In genomic region chr13:24033527-24034302, GRCh38 we compare ENCODE assay signal across 14 cellular contexts.
DNase-seq lines count a peak whose midpoint lies in the region; ATAC-seq, FAIRE-seq and TF ChIP-seq lines count a peak whose summit lies in the region.
"Had no signal": no experiment of that assay in that cellular context is flagged by ENCODE, and none has a peak within 500 bp of the region (broad histone marks: within the 10 kb centered on the region; RNA-seq: fewer than 3 reads in every experiment).

No MANE protein-coding gene starts in this region.

- H3K4me3 ChIP-seq in H1 (ENCODE audit: extremely low read depth in 1 of 4, insufficient read depth in 2 of 4, low read depth in 3 of 4, low read length in 4 of 4) (no peak overlapping the region), lung (no peak overlapping the region), suprapubic skin (no peak overlapping the region)
- H3K4me3 ChIP-seq: SJSA1 had no signal

- H4K20me1 ChIP-seq in H1 (replicated peaks in 1 of 2; ENCODE audit: control insufficient read depth in 1 of 2, insufficient read depth in 2 of 2, low read length in 2 of 2): no peaks in the 10 kb centered on the region

- peaks cover 38% of the 10 kb centered on the region for H3K4me1 Mint-ChIP-seq in HFFc6 (ENCODE audit: low read depth)
- H3K4me1 Mint-ChIP-seq in activated T-helper 1 cell treated with anti-CD3 and anti-CD28 coated beads, Interleukin-12 subunit alpha, Interleukin-12 subunit beta, Interleukin-2, Interleukin-4 antibody, amounts not matched to agents 30 ng/mL and 10 ng/mL and 1 ng/mL, durations not matched to agents 14 hours and 24 hours and 36 hours (ENCODE audit: low read depth): peaks cover 7% of the 10 kb centered on the region

- POLR2A ChIA-PET in H1 (lab: Charles Lee; ENCODE audit: partially characterized antibody): no interaction called here

- peak overlapping the region; percentile 7; the same call in 1 of the 2 replicates for H3K4me3 Mint-ChIP-seq in HFFc6
- H3K4me3 Mint-ChIP-seq in activated T-helper 1 cell treated with anti-CD3 and anti-CD28 coated beads, Interleukin-12 subunit alpha, Interleukin-12 subunit beta, Interleukin-2, Interleukin-4 antibody, amounts not matched to agents 30 ng/mL and 10 ng/mL and 1 ng/mL, durations not matched to agents 14 hours and 24 hours and 36 hours: no peak overlapping the region
- H3K4me3 Mint-ChIP-seq: activated T-helper 17 cell treated with anti-CD3 and anti-CD28 coated beads, Interleukin-2, amount 50 U/mL, for 72 hours; nephron progenitor cell had no signal

- H3K79me1 ChIP-seq in H1 (ENCODE audit: low read depth, low read length): no peaks in the 10 kb centered on the region

- no peak overlapping the region for H2BK20ac ChIP-seq in H1 (ENCODE audit: low read length)

- DNase-seq in HFFc6 (peak; percentile 13), H1 (ENCODE audit: low read depth in 1 of 2, low spot score in 2 of 2) (no peak), lung (ENCODE audit: low spot score) (peak; percentile 26), suprapubic skin (ENCODE audit: low spot score in 2 of 2) (no peak), NCI-H2171 treated with DMSO at 0.1 percent for 48 hours (lab: John Stamatoyannopoulos, UW) (no peak)
- DNase-seq in central memory CD4-positive, alpha-beta T cell: no peak
- no peak for DNase-seq in activated T-cell treated with anti-CD3 and anti-CD28 coated beads, Interleukin-2, amount 50 U/mL, for 1 hour
- DNase-seq in activated T-helper 1 cell treated with anti-CD3 and anti-CD28 coated beads, Interleukin-12 subunit alpha, Interleukin-12 subunit beta, Interleukin-2, Interleukin-4 antibody, amounts not matched to agents 30 ng/mL and 10 ng/mL and 1 ng/mL, durations not matched to agents 14 hours and 24 hours and 36 hours (ENCODE audit: low spot score): no peak
- DNase-seq: activated CD4-positive, CD25-positive, alpha-beta regulatory T cell; NCI-H69; nephron progenitor cell had no signal

- peak overlapping the region; percentile 14 for H3K4ac ChIP-seq in H1 (replicated peaks; ENCODE audit: insufficient read length, low read depth, low read length)

- H3K9ac ChIP-seq in H1 (replicated peaks in 1 of 4; ENCODE audit: extremely low read depth in 1 of 4, low read depth in 3 of 4, low read length in 3 of 4): no peak overlapping the region

- no peak overlapping the region for H3K56ac ChIP-seq in H1 (replicated peaks; ENCODE audit: insufficient read length, low read depth, low read length)

- TF ChIP-seq POLR2A in H1 (IDR thresholded peaks at IDR 0.05; ENCODE audit: control extremely low read depth in 1 of 2, low read depth in 2 of 2, low read length in 2 of 2) (no peak), suprapubic skin (IDR thresholded peaks at IDR 0.05) (no peak)

- H3K27ac ChIP-seq in H1 (ENCODE audit: low read depth, low read length): no peak overlapping the region
- H3K27ac ChIP-seq in lung (ENCODE audit: low read depth in 1 of 2, low read length in 1 of 2): peak overlapping the region in 1 of 2 donors; percentile 84
- H3K27ac ChIP-seq in suprapubic skin: peak overlapping the region; percentile 86
- H3K27ac ChIP-seq: SJSA1 had no signal

- H3K79me2 ChIP-seq in H1 (ENCODE audit: control insufficient read depth in 1 of 2, insufficient read depth in 2 of 2, low read length in 2 of 2): no peaks in the 10 kb centered on the region

- H4K91ac ChIP-seq in H1 (replicated peaks; ENCODE audit: insufficient read length, low read length): no peak overlapping the region

- ATAC-seq in lung (ENCODE audit: insufficient read depth, low FRiP score): no peak
- ATAC-seq: activated T-helper 17 cell treated with anti-CD3 and anti-CD28 coated beads, Interleukin-2, amount 50 U/mL, for 72 hours had no signal

- TF ChIP-seq EP300 in H1 (IDR thresholded peaks at IDR 0.05; ENCODE audit: borderline replicate concordance in 1 of 2, low read depth in 2 of 2, low read length in 2 of 2) (no peak), suprapubic skin (IDR thresholded peaks at IDR 0.05) (no peak)

- H3K9me3 ChIP-seq in H1 (ENCODE audit: insufficient read depth in 2 of 2, low read depth in 1 of 2, low read length in 1 of 2) (no peaks in the 10 kb centered on the region), lung (ENCODE audit: control insufficient read depth in 2 of 2, insufficient read depth in 1 of 2, low read length in 1 of 2) (no peaks in the 10 kb centered on the region), suprapubic skin (no peaks in the 10 kb centered on the region)
- H3K9me3 ChIP-seq: SJSA1 had no signal

- H2BK5ac ChIP-seq in H1 (ENCODE audit: low read depth, low read length): no peak overlapping the region

- no peak overlapping the region for H4K5ac ChIP-seq in H1 (ENCODE audit: insufficient read length, low read depth, low read length)

- TF ChIP-seq RAD21 in H1 (IDR thresholded peaks at IDR 0.05 in 1 of 2, conservative IDR thresholded peaks at IDR 0.05 in 1 of 2; ENCODE audit: low read depth in 2 of 2, low read length in 2 of 2): no peak

- no peaks in the 10 kb centered on the region for H3K36me3 Mint-ChIP-seq in HFFc6 (ENCODE audit: low read depth)
- peaks cover 1% of the 10 kb centered on the region for H3K36me3 Mint-ChIP-seq in activated T-helper 1 cell treated with anti-CD3 and anti-CD28 coated beads, Interleukin-12 subunit alpha, Interleukin-12 subunit beta, Interleukin-2, Interleukin-4 antibody, amounts not matched to agents 30 ng/mL and 10 ng/mL and 1 ng/mL, durations not matched to agents 14 hours and 24 hours and 36 hours (ENCODE audit: low read depth)

- no peak overlapping the region for H4K8ac ChIP-seq in H1 (ENCODE audit: extremely low read depth, insufficient read depth, low read length)

- no peak overlapping the region for H2AFZ ChIP-seq in H1 (ENCODE audit: low read length)

- no peak overlapping the region for H2BK15ac ChIP-seq in H1 (ENCODE audit: low read length)

- no peaks in the 10 kb centered on the region for H3K23me2 ChIP-seq in H1 (ENCODE audit: low read depth, low read length)

- H3K36me3 ChIP-seq in H1 (ENCODE audit: control insufficient read depth in 2 of 4, insufficient read depth in 4 of 4, low read length in 3 of 4) (no peaks in the 10 kb centered on the region), lung (ENCODE audit: control insufficient read depth in 2 of 2, insufficient read depth in 2 of 2, low read length in 2 of 2) (no peaks in the 10 kb centered on the region), suprapubic skin (no peaks in the 10 kb centered on the region)
- H3K36me3 ChIP-seq: SJSA1 had no signal

- no peak for TF ChIP-seq CTCF in HFFc6 (IDR thresholded peaks at IDR 0.05)
- TF ChIP-seq CTCF in H1 (IDR thresholded peaks at IDR 0.05; ENCODE audit: control extremely low read depth in 1 of 3, insufficient read depth in 1 of 3, low read depth in 1 of 3, low read length in 3 of 3): no peak
- TF ChIP-seq CTCF in lung (IDR thresholded peaks at IDR 0.05; ENCODE audit: control extremely low read depth, extremely low read depth): no peak
- TF ChIP-seq CTCF in suprapubic skin (IDR thresholded peaks at IDR 0.05): no peak

- H3K14ac ChIP-seq in H1 (ENCODE audit: insufficient read length): no peak overlapping the region

- no peak overlapping the region for H2BK12ac ChIP-seq in H1 (ENCODE audit: low read depth, low read length)

- 79% methylated on average over 11 of the region's 11 CpGs; no CpG with 5 or more reads in 1 of the 2 experiments for WGBS in H1 (ENCODE audit: extremely low coverage in 1 of 2, insufficient coverage in 1 of 2, insufficient read length in 1 of 2, insufficient replicate concordance in 2 of 2, low coverage in 1 of 2, low lambda C conversion rate in 2 of 2, missing lambda C conversion rate in 1 of 2), 2 experiments
- WGBS in lung, 2 donors: 63 to 70% methylated on average over 11 of the region's 11 CpGs
- 57% methylated on average over 10 of the region's 11 CpGs for WGBS in suprapubic skin

- no peak overlapping the region for H2BK120ac ChIP-seq in H1 (replicated peaks; ENCODE audit: low read depth, low read length)

- no peak overlapping the region for H3K23ac ChIP-seq in H1 (ENCODE audit: insufficient read length)

- peaks cover 1% of the 10 kb centered on the region; the same call in 1 of the 2 replicates for H3K27me3 Mint-ChIP-seq in HFFc6 (ENCODE audit: insufficient read depth)
- peaks cover 20% of the 10 kb centered on the region for H3K27me3 Mint-ChIP-seq in activated T-helper 1 cell treated with anti-CD3 and anti-CD28 coated beads, Interleukin-12 subunit alpha, Interleukin-12 subunit beta, Interleukin-2, Interleukin-4 antibody, amounts not matched to agents 30 ng/mL and 10 ng/mL and 1 ng/mL, durations not matched to agents 14 hours and 24 hours and 36 hours (ENCODE audit: insufficient read depth)

- H3K4me1 ChIP-seq in H1 (replicated peaks in 1 of 4; ENCODE audit: control insufficient read depth in 3 of 4, insufficient read depth in 4 of 4, low read length in 3 of 4): peaks cover 0 to 2% (median 0%) of the 10 kb centered on the region in 4 experiments; a peak in 2 of 7 replicates
- H3K4me1 ChIP-seq in lung (ENCODE audit: control insufficient read depth in 2 of 2, insufficient read depth in 2 of 2, low read length in 2 of 2): peaks cover 4 to 8% of the 10 kb centered on the region in 2 donors
- peaks cover 26% of the 10 kb centered on the region for H3K4me1 ChIP-seq in suprapubic skin

- H3K18ac ChIP-seq in H1 (ENCODE audit: extremely low read depth, low read length): no peak overlapping the region

- intact Hi-C loops in activated T-helper 1 cell treated with anti-CD3 and anti-CD28 coated beads, Interleukin-12 subunit alpha, Interleukin-12 subunit beta, Interleukin-2, Interleukin-4 antibody, amounts not matched to agents 30 ng/mL and 10 ng/mL and 1 ng/mL, durations not matched to agents 14 hours and 24 hours and 36 hours (cut with micrococcal nuclease): no loop called here

- CTCF ChIA-PET in H1 (lab: Charles Lee; ENCODE audit: partially characterized antibody): interaction anchor here (0.6 to 3.4 kb wide), 6 partner anchors 12 to 186 kb away, joined by 3 to 12 read pairs (median 4); no protein-coding TSS in a partner anchor

- peak overlapping the region; percentile 28; the same call in 1 of the 2 replicates for H3K27ac Mint-ChIP-seq in HFFc6
- no peak overlapping the region for H3K27ac Mint-ChIP-seq in activated T-helper 1 cell treated with anti-CD3 and anti-CD28 coated beads, Interleukin-12 subunit alpha, Interleukin-12 subunit beta, Interleukin-2, Interleukin-4 antibody, amounts not matched to agents 30 ng/mL and 10 ng/mL and 1 ng/mL, durations not matched to agents 14 hours and 24 hours and 36 hours
- H3K27ac Mint-ChIP-seq: activated T-helper 17 cell treated with anti-CD3 and anti-CD28 coated beads, Interleukin-2, amount 50 U/mL, for 72 hours; nephron progenitor cell had no signal

- peak; percentile 42 for FAIRE-seq in H1 (lab: Jason Lieb, UNC)
- FAIRE-seq: urothelium cell line had no signal

- H3K4me2 ChIP-seq in H1 (ENCODE audit: insufficient read depth in 1 of 2, low read depth in 2 of 2, low read length in 2 of 2): no peak overlapping the region

- H3K27me3 ChIP-seq in H1 (replicated peaks in 1 of 4; ENCODE audit: control insufficient read depth in 3 of 4, extremely low read depth in 1 of 4, insufficient read depth in 3 of 4, low read length in 3 of 4): peaks cover 0 to 6% (median 5%) of the 10 kb centered on the region in 4 experiments; a peak in 4 of 7 replicates
- no peaks in the 10 kb centered on the region for H3K27me3 ChIP-seq in lung (ENCODE audit: control insufficient read depth, insufficient read depth)
- H3K27me3 ChIP-seq in suprapubic skin: no peaks in the 10 kb centered on the region
- H3K27me3 ChIP-seq: SJSA1 had no signal

- H3K9me3 Mint-ChIP-seq in HFFc6: no peaks in the 10 kb centered on the region
- H3K9me3 Mint-ChIP-seq in activated T-helper 1 cell treated with anti-CD3 and anti-CD28 coated beads, Interleukin-12 subunit alpha, Interleukin-12 subunit beta, Interleukin-2, Interleukin-4 antibody, amounts not matched to agents 30 ng/mL and 10 ng/mL and 1 ng/mL, durations not matched to agents 14 hours and 24 hours and 36 hours: no peaks in the 10 kb centered on the region
- H3K9me3 Mint-ChIP-seq: activated T-helper 17 cell treated with anti-CD3 and anti-CD28 coated beads, Interleukin-2, amount 50 U/mL, for 72 hours; nephron progenitor cell had no signal

- no peak overlapping the region for H2AK5ac ChIP-seq in H1 (ENCODE audit: low read depth, low read length)

Comparison
In these comparisons a context has a peak if more than half of its experiments do, and no peak if none do; other contexts are left out.
1. DNase-seq: peak in HFFc6 (single experiment) and lung (single experiment); none in H1 (0 of 2), suprapubic skin (0 of 2), central memory CD4-positive, alpha-beta T cell (single experiment), activated T-cell treated with anti-CD3 and anti-CD28 coated beads, Interleukin-2, amount 50 U/mL, for 1 hour (single experiment), NCI-H2171 treated with DMSO at 0.1 percent for 48 hours (single experiment) and activated T-helper 1 cell treated with anti-CD3 and anti-CD28 coated beads, Interleukin-12 subunit alpha, Interleukin-12 subunit beta, Interleukin-2, Interleukin-4 antibody, amounts not matched to agents 30 ng/mL and 10 ng/mL and 1 ng/mL, durations not matched to agents 14 hours and 24 hours and 36 hours (single experiment).